Comparison of ENCODE assay signal across 1 cellular context in genomic region chr22:20020533-20021195, GRCh38.
TF ChIP-seq lines count a peak whose summit lies in the region.

Gene TANGO2 (plus strand): TSS chr22:20021110. CDS start chr22:20036799, 15,689 bp downstream.

TF ChIP-seq in K562, 482 proteins besides CTCF, POLR2A, EP300 and RAD21 (continued from another document):
- no peak for TF ChIP-seq ZNF212 (CRISPR knock-in tag; IDR thresholded peaks at IDR 0.05)
- TF ChIP-seq, protein P1, sequence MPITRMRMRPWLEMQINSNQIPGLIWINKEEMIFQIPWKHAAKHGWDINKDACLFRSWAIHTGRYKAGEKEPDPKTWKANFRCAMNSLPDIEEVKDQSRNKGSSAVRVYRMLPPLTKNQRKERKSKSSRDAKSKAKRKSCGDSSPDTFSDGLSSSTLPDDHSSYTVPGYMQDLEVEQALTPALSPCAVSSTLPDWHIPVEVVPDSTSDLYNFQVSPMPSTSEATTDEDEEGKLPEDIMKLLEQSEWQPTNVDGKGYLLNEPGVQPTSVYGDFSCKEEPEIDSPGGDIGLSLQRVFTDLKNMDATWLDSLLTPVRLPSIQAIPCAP (CRISPR knock-in tag; IDR thresholded peaks at IDR 0.05; ENCODE audit: borderline replicate concordance): no peak
- no peak for TF ChIP-seq POLR2H (tag; IDR thresholded peaks at IDR 0.05; ENCODE audit: low read depth)
- TF ChIP-seq SMARCC2 (IDR thresholded peaks at IDR 0.05; ENCODE audit: low read depth): no peak
- TF ChIP-seq, protein P2, sequence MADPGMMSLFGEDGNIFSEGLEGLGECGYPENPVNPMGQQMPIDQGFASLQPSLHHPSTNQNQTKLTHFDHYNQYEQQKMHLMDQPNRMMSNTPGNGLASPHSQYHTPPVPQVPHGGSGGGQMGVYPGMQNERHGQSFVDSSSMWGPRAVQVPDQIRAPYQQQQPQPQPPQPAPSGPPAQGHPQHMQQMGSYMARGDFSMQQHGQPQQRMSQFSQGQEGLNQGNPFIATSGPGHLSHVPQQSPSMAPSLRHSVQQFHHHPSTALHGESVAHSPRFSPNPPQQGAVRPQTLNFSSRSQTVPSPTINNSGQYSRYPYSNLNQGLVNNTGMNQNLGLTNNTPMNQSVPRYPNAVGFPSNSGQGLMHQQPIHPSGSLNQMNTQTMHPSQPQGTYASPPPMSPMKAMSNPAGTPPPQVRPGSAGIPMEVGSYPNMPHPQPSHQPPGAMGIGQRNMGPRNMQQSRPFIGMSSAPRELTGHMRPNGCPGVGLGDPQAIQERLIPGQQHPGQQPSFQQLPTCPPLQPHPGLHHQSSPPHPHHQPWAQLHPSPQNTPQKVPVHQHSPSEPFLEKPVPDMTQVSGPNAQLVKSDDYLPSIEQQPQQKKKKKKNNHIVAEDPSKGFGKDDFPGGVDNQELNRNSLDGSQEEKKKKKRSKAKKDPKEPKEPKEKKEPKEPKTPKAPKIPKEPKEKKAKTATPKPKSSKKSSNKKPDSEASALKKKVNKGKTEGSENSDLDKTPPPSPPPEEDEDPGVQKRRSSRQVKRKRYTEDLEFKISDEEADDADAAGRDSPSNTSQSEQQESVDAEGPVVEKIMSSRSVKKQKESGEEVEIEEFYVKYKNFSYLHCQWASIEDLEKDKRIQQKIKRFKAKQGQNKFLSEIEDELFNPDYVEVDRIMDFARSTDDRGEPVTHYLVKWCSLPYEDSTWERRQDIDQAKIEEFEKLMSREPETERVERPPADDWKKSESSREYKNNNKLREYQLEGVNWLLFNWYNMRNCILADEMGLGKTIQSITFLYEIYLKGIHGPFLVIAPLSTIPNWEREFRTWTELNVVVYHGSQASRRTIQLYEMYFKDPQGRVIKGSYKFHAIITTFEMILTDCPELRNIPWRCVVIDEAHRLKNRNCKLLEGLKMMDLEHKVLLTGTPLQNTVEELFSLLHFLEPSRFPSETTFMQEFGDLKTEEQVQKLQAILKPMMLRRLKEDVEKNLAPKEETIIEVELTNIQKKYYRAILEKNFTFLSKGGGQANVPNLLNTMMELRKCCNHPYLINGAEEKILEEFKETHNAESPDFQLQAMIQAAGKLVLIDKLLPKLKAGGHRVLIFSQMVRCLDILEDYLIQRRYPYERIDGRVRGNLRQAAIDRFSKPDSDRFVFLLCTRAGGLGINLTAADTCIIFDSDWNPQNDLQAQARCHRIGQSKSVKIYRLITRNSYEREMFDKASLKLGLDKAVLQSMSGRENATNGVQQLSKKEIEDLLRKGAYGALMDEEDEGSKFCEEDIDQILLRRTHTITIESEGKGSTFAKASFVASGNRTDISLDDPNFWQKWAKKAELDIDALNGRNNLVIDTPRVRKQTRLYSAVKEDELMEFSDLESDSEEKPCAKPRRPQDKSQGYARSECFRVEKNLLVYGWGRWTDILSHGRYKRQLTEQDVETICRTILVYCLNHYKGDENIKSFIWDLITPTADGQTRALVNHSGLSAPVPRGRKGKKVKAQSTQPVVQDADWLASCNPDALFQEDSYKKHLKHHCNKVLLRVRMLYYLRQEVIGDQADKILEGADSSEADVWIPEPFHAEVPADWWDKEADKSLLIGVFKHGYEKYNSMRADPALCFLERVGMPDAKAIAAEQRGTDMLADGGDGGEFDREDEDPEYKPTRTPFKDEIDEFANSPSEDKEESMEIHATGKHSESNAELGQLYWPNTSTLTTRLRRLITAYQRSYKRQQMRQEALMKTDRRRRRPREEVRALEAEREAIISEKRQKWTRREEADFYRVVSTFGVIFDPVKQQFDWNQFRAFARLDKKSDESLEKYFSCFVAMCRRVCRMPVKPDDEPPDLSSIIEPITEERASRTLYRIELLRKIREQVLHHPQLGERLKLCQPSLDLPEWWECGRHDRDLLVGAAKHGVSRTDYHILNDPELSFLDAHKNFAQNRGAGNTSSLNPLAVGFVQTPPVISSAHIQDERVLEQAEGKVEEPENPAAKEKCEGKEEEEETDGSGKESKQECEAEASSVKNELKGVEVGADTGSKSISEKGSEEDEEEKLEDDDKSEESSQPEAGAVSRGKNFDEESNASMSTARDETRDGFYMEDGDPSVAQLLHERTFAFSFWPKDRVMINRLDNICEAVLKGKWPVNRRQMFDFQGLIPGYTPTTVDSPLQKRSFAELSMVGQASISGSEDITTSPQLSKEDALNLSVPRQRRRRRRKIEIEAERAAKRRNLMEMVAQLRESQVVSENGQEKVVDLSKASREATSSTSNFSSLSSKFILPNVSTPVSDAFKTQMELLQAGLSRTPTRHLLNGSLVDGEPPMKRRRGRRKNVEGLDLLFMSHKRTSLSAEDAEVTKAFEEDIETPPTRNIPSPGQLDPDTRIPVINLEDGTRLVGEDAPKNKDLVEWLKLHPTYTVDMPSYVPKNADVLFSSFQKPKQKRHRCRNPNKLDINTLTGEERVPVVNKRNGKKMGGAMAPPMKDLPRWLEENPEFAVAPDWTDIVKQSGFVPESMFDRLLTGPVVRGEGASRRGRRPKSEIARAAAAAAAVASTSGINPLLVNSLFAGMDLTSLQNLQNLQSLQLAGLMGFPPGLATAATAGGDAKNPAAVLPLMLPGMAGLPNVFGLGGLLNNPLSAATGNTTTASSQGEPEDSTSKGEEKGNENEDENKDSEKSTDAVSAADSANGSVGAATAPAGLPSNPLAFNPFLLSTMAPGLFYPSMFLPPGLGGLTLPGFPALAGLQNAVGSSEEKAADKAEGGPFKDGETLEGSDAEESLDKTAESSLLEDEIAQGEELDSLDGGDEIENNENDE (IDR thresholded peaks at IDR 0.05; ENCODE audit: low read depth, low read length): no peak
- no peak for TF ChIP-seq ATF7 (IDR thresholded peaks at IDR 0.05)
- TF ChIP-seq SIX5 (IDR thresholded peaks at IDR 0.05; ENCODE audit: borderline replicate concordance in 1 of 2, insufficient read depth in 1 of 2, low read depth in 1 of 2, low read length in 2 of 2): peak in 1 of 2 experiments; percentile 5; a peak in 1 of 4 replicates
- peak; percentile 79; the same call in 1 of the 2 replicates for TF ChIP-seq GABPB2 (CRISPR knock-in tag; conservative IDR thresholded peaks at IDR 0.05)
- TF ChIP-seq FOXP1 (CRISPR knock-in tag; IDR thresholded peaks at IDR 0.05): no peak
- TF ChIP-seq ZNF764 (CRISPR knock-in tag; IDR thresholded peaks at IDR 0.05; ENCODE audit: low read depth): peak; percentile 80; the same call in 1 of the 2 replicates
- no peak for TF ChIP-seq RFX1 (IDR thresholded peaks at IDR 0.05)
- peak; percentile 87; the same call in 1 of the 2 replicates for TF ChIP-seq POLR2AphosphoS2 (IDR thresholded peaks at IDR 0.05; ENCODE audit: low read length)
- TF ChIP-seq ZHX1 (conservative IDR thresholded peaks at IDR 0.05; ENCODE audit: low read length): no peak
- TF ChIP-seq TAF7 (tag; IDR thresholded peaks at IDR 0.05): peak; percentile 93
- no peak for TF ChIP-seq ZBTB7A (IDR thresholded peaks at IDR 0.05; ENCODE audit: borderline replicate concordance, control insufficient read depth, low read depth, low read length)
- no peak; the same call in 1 of the 2 replicates for TF ChIP-seq ZNF668 (CRISPR knock-in tag; IDR thresholded peaks at IDR 0.05)
- no peak for TF ChIP-seq SP1 (CRISPR knock-in tag; IDR thresholded peaks at IDR 0.05)
- peak; percentile 93; the same call in 1 of the 2 replicates for TF ChIP-seq HDAC6 (IDR thresholded peaks at IDR 0.05; ENCODE audit: low read depth, low read length)
- TF ChIP-seq MLX (CRISPR knock-in tag; conservative IDR thresholded peaks at IDR 0.05): 0 out of 4 replicates have a peak, but pooled peaks of 1 of the 2 experiments have one; percentile 46
- 0 out of 2 replicates have a peak, but pooled peaks have one; percentile 45 for TF ChIP-seq TCF7L2 (IDR thresholded peaks at IDR 0.05; ENCODE audit: low read depth, low read length)
- no peak for TF ChIP-seq TEAD4 (IDR thresholded peaks at IDR 0.05; ENCODE audit: low read length)
- no peak for TF ChIP-seq TEAD4 (CRISPR knock-in tag; IDR thresholded peaks at IDR 0.05; ENCODE audit: borderline replicate concordance)
- TF ChIP-seq CBFA2T2 (conservative IDR thresholded peaks at IDR 0.05): no peak
- TF ChIP-seq DLX4 (CRISPR knock-in tag; IDR thresholded peaks at IDR 0.05): no peak
- TF ChIP-seq POLR2B (IDR thresholded peaks at IDR 0.05; ENCODE audit: low read depth, partially characterized antibody): no peak
- TF ChIP-seq MAZ (CRISPR knock-in tag; conservative IDR thresholded peaks at IDR 0.05 in 1 of 2, IDR thresholded peaks at IDR 0.05 in 1 of 2): peak in 1 of 2 experiments; percentile 87; a peak in 1 of 4 replicates
- no peak for TF ChIP-seq ZNF431 (CRISPR knock-in tag; IDR thresholded peaks at IDR 0.05)
- peak; percentile 99 for TF ChIP-seq KDM2B (CRISPR knock-in tag; IDR thresholded peaks at IDR 0.05)
